Comparison of ENCODE assay signal across 8 cellular contexts in genomic region chr22:37199103-37199838, GRCh38. TPM values are rescaled to one million over a fixed set of nuclear protein-coding genes. Genes with fewer than 3 reads are reported as not detected.
DNase-seq lines count a peak whose midpoint lies in the region; ATAC-seq and TF ChIP-seq lines count a peak whose summit lies in the region.

No MANE protein-coding gene starts in this region.

- peak overlapping the region; percentile 46 to 89 for H3K27ac ChIP-seq in ovary
- peak overlapping the region; percentile 84 to 87 for H3K27ac ChIP-seq in tibial artery

- peak; percentile 82 for ATAC-seq in HG02623 (IDR thresholded peaks at IDR 0.05; ENCODE audit: unreplicated experiment)
- peak; percentile 97 for ATAC-seq in activated naive CD8-positive, alpha-beta T cell treated with anti-CD3 and anti-CD28 coated beads, Interleukin-2, amount 10 ng/mL, durations not matched to agents 7 days and 5 days (ENCODE audit: low read depth)
- peak; percentile 95 for ATAC-seq in Right ventricle myocardium inferior

- H3K4me1 ChIP-seq in ovary (ENCODE audit: insufficient read depth), result peaks cover 16% of the 10 kb centered on the region
- peaks cover 7 to 34% (median 24%) of the 10 kb centered on the region in 4 donors for H3K4me1 ChIP-seq in tibial artery

- H3K36me3 Mint-ChIP-seq in activated naive CD8-positive, alpha-beta T cell treated with anti-CD3 and anti-CD28 coated beads, Interleukin-2, amount 10 ng/mL, durations not matched to agents 7 days and 5 days, result no peaks in the 10 kb centered on the region

- peak overlapping the region; percentile 97 for H3K27ac Mint-ChIP-seq in activated naive CD8-positive, alpha-beta T cell treated with anti-CD3 and anti-CD28 coated beads, Interleukin-2, amount 10 ng/mL, durations not matched to agents 7 days and 5 days

- H3K9me3 ChIP-seq in ovary (no peaks in the 10 kb centered on the region), tibial artery (no peaks in the 10 kb centered on the region)

- intact Hi-C loops in Right ventricle myocardium inferior (cut with DNase I), result loop anchor here (2.0 to 5.0 kb wide), 2 partner anchors 122 to 417 kb away; no protein-coding TSS in a partner anchor
- intact Hi-C loops in ovary (cut with DNase I), result loop anchor here in 2 of 4 donors (2.0 to 5.0 kb wide), 2 partner anchors 32 to 177 kb away; no protein-coding TSS in a partner anchor
- intact Hi-C loops in tibial artery (cut with DNase I; ENCODE audit: low total_unique reads), result no loop called here

- POLR2A ChIA-PET in activated naive CD8-positive, alpha-beta T cell treated with anti-CD3 and anti-CD28 coated beads, Interleukin-2, amount 10 ng/mL, durations not matched to agents 7 days and 5 days (lab: Charles Lee), result interaction anchor here (0.5 to 4.8 kb wide), 27 partner anchors 10 to 343 kb away, joined by 3 to 68 read pairs (median 5); partner anchors contain the start of genes IL2RB, KCTD17 and RAC2

- no peaks in the 10 kb centered on the region for H3K9me3 Mint-ChIP-seq in activated naive CD8-positive, alpha-beta T cell treated with anti-CD3 and anti-CD28 coated beads, Interleukin-2, amount 10 ng/mL, durations not matched to agents 7 days and 5 days

- H3K27me3 ChIP-seq in ovary, result no peaks in the 10 kb centered on the region
- H3K27me3 ChIP-seq in tibial artery, result no peaks in the 10 kb centered on the region

- H3K27me3 Mint-ChIP-seq in activated naive CD8-positive, alpha-beta T cell treated with anti-CD3 and anti-CD28 coated beads, Interleukin-2, amount 10 ng/mL, durations not matched to agents 7 days and 5 days, result no peaks in the 10 kb centered on the region

- H3K36me3 ChIP-seq in ovary (no peaks in the 10 kb centered on the region), tibial artery (no peaks in the 10 kb centered on the region)

- peak; percentile 93 for TF ChIP-seq POLR2A in ovary (IDR thresholded peaks at IDR 0.05)

- peak overlapping the region; percentile 81 for H3K4me3 Mint-ChIP-seq in activated naive CD8-positive, alpha-beta T cell treated with anti-CD3 and anti-CD28 coated beads, Interleukin-2, amount 10 ng/mL, durations not matched to agents 7 days and 5 days

- TF ChIP-seq CTCF in GM12864 (IDR thresholded peaks at IDR 0.05; ENCODE audit: low read depth, low read length, missing control alignments) (peak; percentile 91), ovary (IDR thresholded peaks at IDR 0.05) (peak; percentile 92 to 99 (median 98)), tibial artery (IDR thresholded peaks at IDR 0.05) (peak; percentile 85 to 88)

- WGBS in ovary, 3 donors, result 1% methylated on average over 52 to 62 of the region's 62 CpGs

- peak overlapping the region; percentile 67 for H3K4me3 ChIP-seq in GM12864 (ENCODE audit: low read depth, low read length)
- H3K4me3 ChIP-seq in ovary, result peak overlapping the region; percentile 41
- peak overlapping the region; percentile 61 to 68 for H3K4me3 ChIP-seq in tibial artery

- DNase-seq in GM12864 (ENCODE audit: low read depth) (peak; percentile 95), NCI-H1092 treated with DMSO at 0.1 percent for 48 hours (lab: John Stamatoyannopoulos, UW) (peak; percentile 98), SKM-1 (lab: John Stamatoyannopoulos, UW; ENCODE audit: unreplicated experiment) (peak; percentile 97), Right ventricle myocardium inferior (ENCODE audit: missing footprints) (peak; percentile 99), ovary (peak; percentile 99 to 100 (median 100)), tibial artery (peak; percentile 98 to 99)
- DNase-seq in activated naive CD8-positive, alpha-beta T cell treated with anti-CD3 and anti-CD28 coated beads, Interleukin-2, amount 10 ng/mL, durations not matched to agents 7 days and 5 days, result peak; percentile 100

- no peak for TF ChIP-seq EP300 in ovary (IDR thresholded peaks at IDR 0.05)

- H3K4me1 Mint-ChIP-seq in activated naive CD8-positive, alpha-beta T cell treated with anti-CD3 and anti-CD28 coated beads, Interleukin-2, amount 10 ng/mL, durations not matched to agents 7 days and 5 days, result peaks cover 37% of the 10 kb centered on the region

RNA-seq across cellular contexts. Expression of gene C1QTNF6, which starts 11.2 kb away (rescaled TPM):
- total RNA-seq in activated naive CD8-positive, alpha-beta T cell treated with anti-CD3 and anti-CD28 coated beads, Interleukin-2, amount 10 ng/mL, durations not matched to agents 7 days and 5 days, result 10 to 100 TPM; 15.2 to 15.7 TPM
- 1.6 TPM for total RNA-seq in Right ventricle myocardium inferior
- total RNA-seq in ovary, result 1 to 10 TPM; 4.0 to 7.7 (median 4.9) TPM
- 1 to 10 TPM; 6.7 to 8.5 TPM for polyA plus RNA-seq in ovary

RNA-seq across cellular contexts. Expression of gene SSTR3, which starts 13.0 kb away (rescaled TPM):
- total RNA-seq in activated naive CD8-positive, alpha-beta T cell treated with anti-CD3 and anti-CD28 coated beads, Interleukin-2, amount 10 ng/mL, durations not matched to agents 7 days and 5 days, result 10 to 100 TPM; 10.1 to 11.3 TPM
- not detected for total RNA-seq in Right ventricle myocardium inferior
- 1 to 10 TPM; 1.7 to 9.2 (median 5.0) TPM for total RNA-seq in ovary
- polyA plus RNA-seq in ovary, result 1 to 10 TPM; 1.6 to 2.2 TPM

RNA-seq across cellular contexts. Expression of gene RAC2, which starts 44.8 kb away (rescaled TPM):
- 1,000 to 10,000 TPM in 1 of 2 experiments, 100 to 1,000 TPM in 1; 963 to 1,011 TPM for total RNA-seq in activated naive CD8-positive, alpha-beta T cell treated with anti-CD3 and anti-CD28 coated beads, Interleukin-2, amount 10 ng/mL, durations not matched to agents 7 days and 5 days
- total RNA-seq in Right ventricle myocardium inferior, result 6.9 TPM
- total RNA-seq in ovary, result 10 to 100 TPM in 2 of 7 donors, 1 to 10 TPM in 5; 2.3 to 18.4 (median 6.0) TPM
- 10 to 100 TPM in 1 of 2 donors, 1 to 10 TPM in 1; 3.9 to 11.0 TPM for polyA plus RNA-seq in ovary

RNA-seq across cellular contexts. Expression of gene IL2RB, which starts 49.6 kb away (rescaled TPM):
- total RNA-seq in activated naive CD8-positive, alpha-beta T cell treated with anti-CD3 and anti-CD28 coated beads, Interleukin-2, amount 10 ng/mL, durations not matched to agents 7 days and 5 days, result 100 to 1,000 TPM; 223 to 232 TPM
- total RNA-seq in Right ventricle myocardium inferior (1.3 TPM), ovary (1 to 10 TPM in 4 of 7 donors, under 1 TPM in 2, not detected in 1; 0.34 to 4.1 (median 1.4) TPM)
- polyA plus RNA-seq in ovary, result 1 to 10 TPM in 1 of 2 donors, under 1 TPM in 1; 0.42 to 1.6 TPM

Comparison
In these comparisons a context has a peak if more than half of its experiments do, and no peak if none do; other contexts are left out.
1. Peak in every context shown above with its lines: DNase-seq, ATAC-seq, H3K4me3 ChIP-seq and H3K27ac ChIP-seq.
2. RNA of gene RAC2, which starts 44.8 kb away (total RNA-seq): 963 to 1,011 TPM in activated naive CD8-positive, alpha-beta T cell treated with anti-CD3 and anti-CD28 coated beads, Interleukin-2, amount 10 ng/mL, durations not matched to agents 7 days and 5 days; 6.9 TPM in Right ventricle myocardium inferior (single experiment) and 2.3 to 18.4 TPM in ovary; every median in the first group is over 10 times any median in the second.